In the genomic region with DNA sequence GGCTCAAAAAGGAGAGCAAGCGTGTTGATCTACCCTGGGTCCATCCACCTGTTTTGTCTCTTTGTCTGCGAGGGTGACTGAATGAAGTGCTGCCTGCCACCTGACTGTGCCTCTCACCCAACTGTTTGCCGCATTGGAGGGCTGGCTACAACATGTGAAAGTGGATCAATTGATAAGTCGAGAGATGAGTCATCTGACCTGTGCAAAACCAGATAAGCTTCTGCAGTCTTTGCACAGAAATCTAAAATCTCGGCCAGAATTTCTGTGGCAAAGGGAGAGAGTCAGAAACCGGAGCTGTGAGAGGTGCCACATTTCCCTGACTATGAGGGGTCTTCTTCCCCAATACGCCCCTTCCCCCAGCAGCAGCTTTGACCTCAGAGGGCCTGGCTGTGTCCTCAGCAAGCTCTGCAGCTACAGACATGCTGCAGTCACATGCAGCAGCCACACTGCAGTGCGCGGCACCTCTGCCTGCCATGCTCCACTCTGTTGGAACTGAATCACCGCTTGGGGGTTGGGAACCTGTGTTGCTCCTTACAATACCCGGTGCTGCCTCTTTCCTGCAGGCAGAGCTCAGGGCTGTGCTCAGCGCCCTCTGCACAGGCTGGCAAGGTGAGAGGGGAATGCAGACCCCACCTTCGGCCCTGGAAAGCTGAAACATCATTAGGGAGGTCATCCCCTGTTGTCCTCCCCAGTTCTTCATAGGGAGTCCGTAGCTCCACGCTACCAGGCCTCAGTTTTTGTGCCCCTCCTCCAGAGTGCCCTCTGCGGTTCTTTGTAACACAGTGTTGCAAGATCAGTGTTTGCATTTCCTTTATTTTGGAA, we compare ENCODE assay signal across 1 cellular context.
TF ChIP-seq lines count a peak whose summit lies in the region.

No MANE protein-coding gene starts in this region.

TF ChIP-seq in K562, 482 proteins besides CTCF, POLR2A, EP300 and RAD21 (continued from another document):
- TF ChIP-seq NCOA2 (IDR thresholded peaks at IDR 0.05; ENCODE audit: partially characterized antibody in 2 of 2) (no peak), FOXA1 (IDR thresholded peaks at IDR 0.05; ENCODE audit: borderline replicate concordance) (no peak), SIN3B (IDR thresholded peaks at IDR 0.05; ENCODE audit: low read depth) (no peak), SNRNP70 (optimal IDR thresholded peaks at IDR 0.05; ENCODE audit: low read depth, low read length) (no peak), ZZZ3 (IDR thresholded peaks at IDR 0.05) (no peak), ZNF764 (CRISPR knock-in tag; IDR thresholded peaks at IDR 0.05; ENCODE audit: low read depth) (no peak), RB1 (IDR thresholded peaks at IDR 0.05; ENCODE audit: low read depth) (no peak), ZNF239 (CRISPR knock-in tag; IDR thresholded peaks at IDR 0.05) (no peak), ZNF668 (CRISPR knock-in tag; IDR thresholded peaks at IDR 0.05) (no peak), ETV1 (tag; conservative IDR thresholded peaks at IDR 0.05; ENCODE audit: low read depth) (no peak), ZBTB1 (CRISPR knock-in tag; IDR thresholded peaks at IDR 0.05; ENCODE audit: borderline replicate concordance, low read depth) (no peak), ZNF311 (CRISPR knock-in tag; IDR thresholded peaks at IDR 0.05) (no peak), MYBL2 (IDR thresholded peaks at IDR 0.05; ENCODE audit: low read depth) (no peak), MYBL2 (CRISPR knock-in tag; IDR thresholded peaks at IDR 0.05; ENCODE audit: borderline replicate concordance) (no peak), YY1 (IDR thresholded peaks at IDR 0.05; ENCODE audit: borderline replicate concordance in 1 of 3, control insufficient read depth in 1 of 3, extremely low read depth in 1 of 3, insufficient read depth in 3 of 3, insufficient read length in 1 of 3, insufficient replicate concordance in 2 of 3, low read depth in 1 of 3, low read length in 2 of 3) (no peak), EGR1 (conservative IDR thresholded peaks at IDR 0.05) (no peak), ZFX (CRISPR knock-in tag; IDR thresholded peaks at IDR 0.05) (no peak), PYGO2 (tag; IDR thresholded peaks at IDR 0.05) (no peak), RBM39 (optimal IDR thresholded peaks at IDR 0.05; ENCODE audit: low read depth, low read length) (no peak), POLR2G (IDR thresholded peaks at IDR 0.05; ENCODE audit: low read depth, low read length) (no peak), PML (IDR thresholded peaks at IDR 0.05; ENCODE audit: low read length) (peak; percentile 64), MXI1 (IDR thresholded peaks at IDR 0.05; ENCODE audit: low read depth, low read length) (no peak), HNRNPL (IDR thresholded peaks at IDR 0.05; ENCODE audit: low read depth, low read length) (no peak), CHD2 (IDR thresholded peaks at IDR 0.05; ENCODE audit: low read depth, low read length) (no peak), CHD4 (IDR thresholded peaks at IDR 0.05; ENCODE audit: insufficient read depth, insufficient replicate concordance, low read depth, low read length, poor library complexity, severe bottlenecking) (no peak), RBM15 (IDR thresholded peaks at IDR 0.05; ENCODE audit: insufficient read depth, low read length) (no peak), FOXP1 (CRISPR knock-in tag; IDR thresholded peaks at IDR 0.05) (no peak), ZBTB8A (IDR thresholded peaks at IDR 0.05; ENCODE audit: partially characterized antibody) (no peak), SREBF1 (IDR thresholded peaks at IDR 0.05; ENCODE audit: borderline replicate concordance, low read depth, low read length) (no peak), ERF (CRISPR knock-in tag; IDR thresholded peaks at IDR 0.05) (no peak), CBFA2T3 (IDR thresholded peaks at IDR 0.05) (peak; percentile 89), TCF7L2 (IDR thresholded peaks at IDR 0.05; ENCODE audit: low read depth, low read length) (no peak), RFX7 (CRISPR knock-in tag; IDR thresholded peaks at IDR 0.05) (no peak), NR2C2 (CRISPR knock-in tag; IDR thresholded peaks at IDR 0.05) (no peak), NR2C2 (tag; IDR thresholded peaks at IDR 0.05) (no peak), NFE2L1 (tag; IDR thresholded peaks at IDR 0.05; ENCODE audit: borderline replicate concordance, low read depth) (no peak), ZNF212 (CRISPR knock-in tag; IDR thresholded peaks at IDR 0.05) (no peak), SNIP1 (IDR thresholded peaks at IDR 0.05; ENCODE audit: low read depth) (no peak)
- TF ChIP-seq, protein P1, sequence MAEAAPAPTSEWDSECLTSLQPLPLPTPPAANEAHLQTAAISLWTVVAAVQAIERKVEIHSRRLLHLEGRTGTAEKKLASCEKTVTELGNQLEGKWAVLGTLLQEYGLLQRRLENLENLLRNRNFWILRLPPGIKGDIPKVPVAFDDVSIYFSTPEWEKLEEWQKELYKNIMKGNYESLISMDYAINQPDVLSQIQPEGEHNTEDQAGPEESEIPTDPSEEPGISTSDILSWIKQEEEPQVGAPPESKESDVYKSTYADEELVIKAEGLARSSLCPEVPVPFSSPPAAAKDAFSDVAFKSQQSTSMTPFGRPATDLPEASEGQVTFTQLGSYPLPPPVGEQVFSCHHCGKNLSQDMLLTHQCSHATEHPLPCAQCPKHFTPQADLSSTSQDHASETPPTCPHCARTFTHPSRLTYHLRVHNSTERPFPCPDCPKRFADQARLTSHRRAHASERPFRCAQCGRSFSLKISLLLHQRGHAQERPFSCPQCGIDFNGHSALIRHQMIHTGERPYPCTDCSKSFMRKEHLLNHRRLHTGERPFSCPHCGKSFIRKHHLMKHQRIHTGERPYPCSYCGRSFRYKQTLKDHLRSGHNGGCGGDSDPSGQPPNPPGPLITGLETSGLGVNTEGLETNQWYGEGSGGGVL (CRISPR knock-in tag; IDR thresholded peaks at IDR 0.05): no peak
- TF ChIP-seq, protein P2, sequence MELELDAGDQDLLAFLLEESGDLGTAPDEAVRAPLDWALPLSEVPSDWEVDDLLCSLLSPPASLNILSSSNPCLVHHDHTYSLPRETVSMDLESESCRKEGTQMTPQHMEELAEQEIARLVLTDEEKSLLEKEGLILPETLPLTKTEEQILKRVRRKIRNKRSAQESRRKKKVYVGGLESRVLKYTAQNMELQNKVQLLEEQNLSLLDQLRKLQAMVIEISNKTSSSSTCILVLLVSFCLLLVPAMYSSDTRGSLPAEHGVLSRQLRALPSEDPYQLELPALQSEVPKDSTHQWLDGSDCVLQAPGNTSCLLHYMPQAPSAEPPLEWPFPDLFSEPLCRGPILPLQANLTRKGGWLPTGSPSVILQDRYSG (tag; conservative IDR thresholded peaks at IDR 0.05; ENCODE audit: low read depth): no peak
- TF ChIP-seq, protein P3, sequence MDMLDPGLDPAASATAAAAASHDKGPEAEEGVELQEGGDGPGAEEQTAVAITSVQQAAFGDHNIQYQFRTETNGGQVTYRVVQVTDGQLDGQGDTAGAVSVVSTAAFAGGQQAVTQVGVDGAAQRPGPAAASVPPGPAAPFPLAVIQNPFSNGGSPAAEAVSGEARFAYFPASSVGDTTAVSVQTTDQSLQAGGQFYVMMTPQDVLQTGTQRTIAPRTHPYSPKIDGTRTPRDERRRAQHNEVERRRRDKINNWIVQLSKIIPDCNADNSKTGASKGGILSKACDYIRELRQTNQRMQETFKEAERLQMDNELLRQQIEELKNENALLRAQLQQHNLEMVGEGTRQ (CRISPR knock-in tag; IDR thresholded peaks at IDR 0.05): peak; percentile 9; the same call in 1 of the 2 replicates
- TF ChIP-seq, protein P4, sequence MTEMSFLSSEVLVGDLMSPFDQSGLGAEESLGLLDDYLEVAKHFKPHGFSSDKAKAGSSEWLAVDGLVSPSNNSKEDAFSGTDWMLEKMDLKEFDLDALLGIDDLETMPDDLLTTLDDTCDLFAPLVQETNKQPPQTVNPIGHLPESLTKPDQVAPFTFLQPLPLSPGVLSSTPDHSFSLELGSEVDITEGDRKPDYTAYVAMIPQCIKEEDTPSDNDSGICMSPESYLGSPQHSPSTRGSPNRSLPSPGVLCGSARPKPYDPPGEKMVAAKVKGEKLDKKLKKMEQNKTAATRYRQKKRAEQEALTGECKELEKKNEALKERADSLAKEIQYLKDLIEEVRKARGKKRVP (CRISPR knock-in tag; IDR thresholded peaks at IDR 0.05): no peak
- TF ChIP-seq, protein P5, sequence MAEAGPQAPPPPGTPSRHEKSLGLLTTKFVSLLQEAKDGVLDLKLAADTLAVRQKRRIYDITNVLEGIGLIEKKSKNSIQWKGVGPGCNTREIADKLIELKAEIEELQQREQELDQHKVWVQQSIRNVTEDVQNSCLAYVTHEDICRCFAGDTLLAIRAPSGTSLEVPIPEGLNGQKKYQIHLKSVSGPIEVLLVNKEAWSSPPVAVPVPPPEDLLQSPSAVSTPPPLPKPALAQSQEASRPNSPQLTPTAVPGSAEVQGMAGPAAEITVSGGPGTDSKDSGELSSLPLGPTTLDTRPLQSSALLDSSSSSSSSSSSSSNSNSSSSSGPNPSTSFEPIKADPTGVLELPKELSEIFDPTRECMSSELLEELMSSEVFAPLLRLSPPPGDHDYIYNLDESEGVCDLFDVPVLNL (CRISPR knock-in tag; IDR thresholded peaks at IDR 0.05; ENCODE audit: low read depth): no peak
- TF ChIP-seq, protein P6, sequence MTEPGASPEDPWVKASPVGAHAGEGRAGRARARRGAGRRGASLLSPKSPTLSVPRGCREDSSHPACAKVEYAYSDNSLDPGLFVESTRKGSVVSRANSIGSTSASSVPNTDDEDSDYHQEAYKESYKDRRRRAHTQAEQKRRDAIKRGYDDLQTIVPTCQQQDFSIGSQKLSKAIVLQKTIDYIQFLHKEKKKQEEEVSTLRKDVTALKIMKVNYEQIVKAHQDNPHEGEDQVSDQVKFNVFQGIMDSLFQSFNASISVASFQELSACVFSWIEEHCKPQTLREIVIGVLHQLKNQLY (CRISPR knock-in tag; conservative IDR thresholded peaks at IDR 0.05): no peak
- TF ChIP-seq, protein P7, sequence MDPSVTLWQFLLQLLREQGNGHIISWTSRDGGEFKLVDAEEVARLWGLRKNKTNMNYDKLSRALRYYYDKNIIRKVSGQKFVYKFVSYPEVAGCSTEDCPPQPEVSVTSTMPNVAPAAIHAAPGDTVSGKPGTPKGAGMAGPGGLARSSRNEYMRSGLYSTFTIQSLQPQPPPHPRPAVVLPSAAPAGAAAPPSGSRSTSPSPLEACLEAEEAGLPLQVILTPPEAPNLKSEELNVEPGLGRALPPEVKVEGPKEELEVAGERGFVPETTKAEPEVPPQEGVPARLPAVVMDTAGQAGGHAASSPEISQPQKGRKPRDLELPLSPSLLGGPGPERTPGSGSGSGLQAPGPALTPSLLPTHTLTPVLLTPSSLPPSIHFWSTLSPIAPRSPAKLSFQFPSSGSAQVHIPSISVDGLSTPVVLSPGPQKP (CRISPR knock-in tag; IDR thresholded peaks at IDR 0.05): no peak
- TF ChIP-seq, protein P8, sequence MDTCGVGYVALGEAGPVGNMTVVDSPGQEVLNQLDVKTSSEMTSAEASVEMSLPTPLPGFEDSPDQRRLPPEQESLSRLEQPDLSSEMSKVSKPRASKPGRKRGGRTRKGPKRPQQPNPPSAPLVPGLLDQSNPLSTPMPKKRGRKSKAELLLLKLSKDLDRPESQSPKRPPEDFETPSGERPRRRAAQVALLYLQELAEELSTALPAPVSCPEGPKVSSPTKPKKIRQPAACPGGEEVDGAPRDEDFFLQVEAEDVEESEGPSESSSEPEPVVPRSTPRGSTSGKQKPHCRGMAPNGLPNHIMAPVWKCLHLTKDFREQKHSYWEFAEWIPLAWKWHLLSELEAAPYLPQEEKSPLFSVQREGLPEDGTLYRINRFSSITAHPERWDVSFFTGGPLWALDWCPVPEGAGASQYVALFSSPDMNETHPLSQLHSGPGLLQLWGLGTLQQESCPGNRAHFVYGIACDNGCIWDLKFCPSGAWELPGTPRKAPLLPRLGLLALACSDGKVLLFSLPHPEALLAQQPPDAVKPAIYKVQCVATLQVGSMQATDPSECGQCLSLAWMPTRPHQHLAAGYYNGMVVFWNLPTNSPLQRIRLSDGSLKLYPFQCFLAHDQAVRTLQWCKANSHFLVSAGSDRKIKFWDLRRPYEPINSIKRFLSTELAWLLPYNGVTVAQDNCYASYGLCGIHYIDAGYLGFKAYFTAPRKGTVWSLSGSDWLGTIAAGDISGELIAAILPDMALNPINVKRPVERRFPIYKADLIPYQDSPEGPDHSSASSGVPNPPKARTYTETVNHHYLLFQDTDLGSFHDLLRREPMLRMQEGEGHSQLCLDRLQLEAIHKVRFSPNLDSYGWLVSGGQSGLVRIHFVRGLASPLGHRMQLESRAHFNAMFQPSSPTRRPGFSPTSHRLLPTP (IDR thresholded peaks at IDR 0.05; ENCODE audit: borderline replicate concordance, extremely low read depth, insufficient read length): no peak
